24 cellular contexts compared by ENCODE assay signal in the genomic region with DNA sequence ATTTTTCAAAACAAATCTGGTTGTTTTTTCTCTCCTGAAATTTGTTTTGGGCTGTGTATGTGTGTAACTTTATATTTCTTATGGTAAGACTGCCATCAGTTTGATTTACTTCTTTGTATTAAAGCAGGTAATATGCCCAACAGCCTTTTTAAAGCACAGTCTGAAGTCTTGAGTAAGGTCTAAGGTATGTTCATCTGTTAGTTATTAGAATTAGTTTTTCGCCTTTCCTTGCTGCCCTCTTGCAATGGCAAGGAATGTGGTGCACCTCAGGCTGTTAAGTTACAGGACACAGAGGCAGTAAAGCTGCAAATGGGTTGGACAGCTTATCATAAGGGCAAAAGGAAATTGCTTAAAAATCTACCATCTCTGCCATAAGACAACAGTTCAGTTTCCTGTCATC.
A peak's percentile ranks its signal among the peaks of the same experiment; 100 is the strongest.
DNase-seq lines count a peak whose midpoint lies in the region; ATAC-seq and TF ChIP-seq lines count a peak whose summit lies in the region.
"Had no signal": no experiment of that assay in that cellular context is flagged by ENCODE, and none has a peak within 500 bp of the region (broad histone marks: within the 10 kb centered on the region; RNA-seq: fewer than 3 reads in every experiment).

No MANE protein-coding gene starts in this region.

- H3K4me3 ChIP-seq in coronary artery (no peak overlapping the region), prostate gland (no peak overlapping the region)
- H3K4me3 ChIP-seq: cardiac muscle cell, HAP-1, suprapubic skin had no signal

- TF ChIP-seq CTCF in coronary artery (IDR thresholded peaks at IDR 0.05) (no peak), prostate gland (IDR thresholded peaks at IDR 0.05) (no peak), type B pancreatic cell (conservative IDR thresholded peaks at IDR 0.05) (no peak)

- H3K36me3 Mint-ChIP-seq in type B pancreatic cell = peaks cover 43% of the 10 kb centered on the region

- H3K27ac ChIP-seq in coronary artery = peak overlapping the region; percentile 63 to 67
- peak overlapping the region; percentile 37 to 70 for H3K27ac ChIP-seq in prostate gland
- H3K27ac ChIP-seq: cardiac muscle cell, suprapubic skin had no signal

- no peaks in the 10 kb centered on the region for H3K4me1 ChIP-seq in prostate gland (replicated peaks)

- H3K4me3 Mint-ChIP-seq in type B pancreatic cell = no peak overlapping the region
- H3K4me3 Mint-ChIP-seq: activated T-cell treated with anti-CD3 and anti-CD28 coated beads, Interleukin-2, amount 50 U/mL, for 4 hours; CD8-positive, alpha-beta T cell; T-helper 1 cell treated with Interleukin-12 subunit alpha and Interleukin-12 subunit beta and Interleukin-4 antibody, amounts not matched to agents 30 μg/mL and 1 μg/mL, for 36 hours had no signal

- peak overlapping the region; percentile 16 for H3K27ac Mint-ChIP-seq in type B pancreatic cell
- H3K27ac Mint-ChIP-seq: CD8-positive, alpha-beta T cell; T-helper 1 cell treated with Interleukin-12 subunit alpha and Interleukin-12 subunit beta and Interleukin-4 antibody, amounts not matched to agents 30 μg/mL and 1 μg/mL, for 36 hours had no signal

- DNase-seq in NCI-H69 (lab: John Stamatoyannopoulos, UW) = peak; percentile 44
- DNase-seq in coronary artery (ENCODE audit: low spot score) = no peak
- DNase-seq in prostate gland (ENCODE audit: low spot score) = no peak
- DNase-seq in type B pancreatic cell (ENCODE audit: extremely low spot score, unreplicated experiment) = no peak
- no peak for DNase-seq in NCI-H510A (lab: John Stamatoyannopoulos, UW)
- no peak for DNase-seq in SHP77 treated with DMSO at 0.1 percent for 48 hours (lab: John Stamatoyannopoulos, UW)
- DNase-seq: activated CD4-positive, alpha-beta T cell treated with anti-CD3 and anti-CD28 coated beads for 4 hours; activated naive CD4-positive, alpha-beta T cell; activated T-cell treated with anti-CD3 and anti-CD28 coated beads, Interleukin-2, amount 50 U/mL, for 4 hours; AML-193; CD8-positive, alpha-beta T cell; DMS53; hypothalamus; KG1; NCI-H2171; NCI-H526 treated with DMSO at 0.1 percent for 48 hours; nucleus accumbens; right cardiac atrium; SHP77 had no signal

- WGBS in prostate gland = 80% methylated on average over 1 of the region's 1 CpG

- no peaks in the 10 kb centered on the region for H3K27me3 Mint-ChIP-seq in type B pancreatic cell

- H3K9me3 Mint-ChIP-seq in type B pancreatic cell = no peaks in the 10 kb centered on the region
- H3K9me3 Mint-ChIP-seq: activated T-cell treated with anti-CD3 and anti-CD28 coated beads, Interleukin-2, amount 50 U/mL, for 4 hours; CD8-positive, alpha-beta T cell; T-helper 1 cell treated with Interleukin-12 subunit alpha and Interleukin-12 subunit beta and Interleukin-4 antibody, amounts not matched to agents 30 μg/mL and 1 μg/mL, for 36 hours had no signal

- H3K9me3 ChIP-seq in prostate gland = no peaks in the 10 kb centered on the region
- H3K9me3 ChIP-seq: HAP-1, suprapubic skin had no signal

- intact Hi-C loops in prostate gland (cut with DNase I) = no loop called here

- no peak for TF ChIP-seq POLR2A in prostate gland (IDR thresholded peaks at IDR 0.05)

- no peaks in the 10 kb centered on the region for H3K36me3 ChIP-seq in prostate gland
- H3K36me3 ChIP-seq: suprapubic skin had no signal

- ATAC-seq in GM19455 (IDR thresholded peaks at IDR 0.05; ENCODE audit: unreplicated experiment) = no peak
- ATAC-seq: activated T-cell treated with anti-CD3 and anti-CD28 coated beads, Interleukin-2, amount 50 U/mL, for 4 hours; CD8-positive, alpha-beta T cell; right cardiac atrium had no signal

- no peaks in the 10 kb centered on the region for H3K27me3 ChIP-seq in prostate gland (replicated peaks; ENCODE audit: insufficient read depth)
- H3K27me3 ChIP-seq: cardiac muscle cell, suprapubic skin had no signal

- peaks cover 28% of the 10 kb centered on the region for H3K4me1 Mint-ChIP-seq in type B pancreatic cell (ENCODE audit: unreplicated experiment)
